In the genomic region with DNA sequence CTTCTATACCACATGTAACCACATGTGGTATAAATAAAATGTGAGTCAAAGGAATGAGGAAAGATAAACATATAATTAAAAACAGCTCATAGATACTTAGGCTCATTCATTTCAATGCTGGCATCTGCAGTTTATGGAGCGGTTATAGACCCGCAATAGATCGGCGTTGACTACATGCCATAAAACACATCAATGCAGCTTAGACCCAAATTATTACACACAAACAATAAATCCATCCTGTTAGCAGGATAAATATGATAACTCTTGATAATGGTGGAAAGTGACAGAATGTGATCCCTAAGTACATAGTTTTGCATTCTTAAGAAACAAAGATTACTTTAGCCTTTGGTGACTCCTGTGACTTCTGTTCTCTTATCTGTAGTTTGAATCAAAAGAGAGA, we compare ENCODE assay signal across 1 cellular context.
TF ChIP-seq lines count a peak whose summit lies in the region.

No MANE protein-coding gene starts in this region.

TF ChIP-seq in HEK293, 187 proteins besides CTCF, POLR2A, EP300 and RAD21 (continued from another document and continues in another):
- TF ChIP-seq BCL6B (tag by site-specific recombination; IDR thresholded peaks at IDR 0.05) (no peak), EGR2 (tag by site-specific recombination; IDR thresholded peaks at IDR 0.05; ENCODE audit: low read depth) (no peak), ZNF843 (tag by site-specific recombination; IDR thresholded peaks at IDR 0.05) (peak; percentile 39; the same call in 1 of the 2 replicates), ZNF449 (tag by site-specific recombination; IDR thresholded peaks at IDR 0.05) (no peak), ZNF544 (tag by site-specific recombination; IDR thresholded peaks at IDR 0.05) (no peak), ZNF354C (tag by site-specific recombination; IDR thresholded peaks at IDR 0.05; ENCODE audit: borderline replicate concordance, low read depth) (no peak), ZNF658 (tag by site-specific recombination; IDR thresholded peaks at IDR 0.05) (no peak), ZNF214 (tag by site-specific recombination; IDR thresholded peaks at IDR 0.05; ENCODE audit: borderline replicate concordance) (no peak), ZNF157 (tag by site-specific recombination; IDR thresholded peaks at IDR 0.05) (no peak), ZEB2 (tag by site-specific recombination; IDR thresholded peaks at IDR 0.05) (peak; percentile 57; the same call in 1 of the 2 replicates), HOXD13 (CRISPR knock-in tag; IDR thresholded peaks at IDR 0.05; ENCODE audit: borderline replicate concordance) (no peak), ZNF266 (tag by site-specific recombination; IDR thresholded peaks at IDR 0.05; ENCODE audit: low read depth) (no peak), ZNF248 (tag by site-specific recombination; IDR thresholded peaks at IDR 0.05) (no peak), ZNF571 (tag by site-specific recombination; IDR thresholded peaks at IDR 0.05) (no peak), ZNF280C (tag by site-specific recombination; IDR thresholded peaks at IDR 0.05) (no peak), ZNF76 (tag by site-specific recombination; IDR thresholded peaks at IDR 0.05; ENCODE audit: borderline replicate concordance, low read depth) (no peak), ZNF366 (tag by site-specific recombination; conservative IDR thresholded peaks at IDR 0.05) (no peak), PATZ1 (tag by site-specific recombination; IDR thresholded peaks at IDR 0.05) (no peak), ZNF629 (tag by site-specific recombination; IDR thresholded peaks at IDR 0.05) (no peak), TRIM28 (IDR thresholded peaks at IDR 0.05; ENCODE audit: borderline replicate concordance, low read length) (peak; percentile 56; the same call in 1 of the 2 replicates), SP7 (tag by site-specific recombination; IDR thresholded peaks at IDR 0.05) (peak; percentile 89), ZBTB48 (tag by site-specific recombination; IDR thresholded peaks at IDR 0.05) (no peak), ZNF169 (tag by site-specific recombination; IDR thresholded peaks at IDR 0.05) (no peak), ZNF473 (tag by site-specific recombination; IDR thresholded peaks at IDR 0.05) (no peak), ZNF48 (tag by site-specific recombination; IDR thresholded peaks at IDR 0.05) (no peak), SCRT2 (tag by site-specific recombination; IDR thresholded peaks at IDR 0.05) (no peak), ZNF555 (tag by site-specific recombination; conservative IDR thresholded peaks at IDR 0.05) (no peak), ZNF335 (tag by site-specific recombination; conservative IDR thresholded peaks at IDR 0.05) (no peak), ZNF302 (tag by site-specific recombination; IDR thresholded peaks at IDR 0.05; ENCODE audit: low read depth) (no peak), SP2 (tag by site-specific recombination; IDR thresholded peaks at IDR 0.05) (no peak), ZNF133 (tag by site-specific recombination; IDR thresholded peaks at IDR 0.05) (no peak), GFI1B (tag by site-specific recombination; IDR thresholded peaks at IDR 0.05) (no peak), ZNF513 (tag by site-specific recombination; IDR thresholded peaks at IDR 0.05) (no peak), ZNF664 (tag by site-specific recombination; IDR thresholded peaks at IDR 0.05) (no peak), ZXDB (tag by site-specific recombination; IDR thresholded peaks at IDR 0.05) (peak; percentile 43; the same call in 1 of the 2 replicates), BCL11B (tag by site-specific recombination; IDR thresholded peaks at IDR 0.05; ENCODE audit: low read depth) (no peak; the same call in 1 of the 2 replicates), GLI2 (tag by site-specific recombination; IDR thresholded peaks at IDR 0.05; ENCODE audit: borderline replicate concordance, low read depth) (no peak), ZNF768 (tag by site-specific recombination; IDR thresholded peaks at IDR 0.05) (no peak), YY2 (tag by site-specific recombination; IDR thresholded peaks at IDR 0.05) (no peak), TCF7L2 (IDR thresholded peaks at IDR 0.05; ENCODE audit: borderline replicate concordance, low read depth, low read length) (peak; percentile 66), ZNF239 (tag by site-specific recombination; IDR thresholded peaks at IDR 0.05) (no peak), PRDM1 (tag by site-specific recombination; IDR thresholded peaks at IDR 0.05) (no peak), OVOL3 (tag by site-specific recombination; IDR thresholded peaks at IDR 0.05) (no peak)
- TF ChIP-seq, protein P1, sequence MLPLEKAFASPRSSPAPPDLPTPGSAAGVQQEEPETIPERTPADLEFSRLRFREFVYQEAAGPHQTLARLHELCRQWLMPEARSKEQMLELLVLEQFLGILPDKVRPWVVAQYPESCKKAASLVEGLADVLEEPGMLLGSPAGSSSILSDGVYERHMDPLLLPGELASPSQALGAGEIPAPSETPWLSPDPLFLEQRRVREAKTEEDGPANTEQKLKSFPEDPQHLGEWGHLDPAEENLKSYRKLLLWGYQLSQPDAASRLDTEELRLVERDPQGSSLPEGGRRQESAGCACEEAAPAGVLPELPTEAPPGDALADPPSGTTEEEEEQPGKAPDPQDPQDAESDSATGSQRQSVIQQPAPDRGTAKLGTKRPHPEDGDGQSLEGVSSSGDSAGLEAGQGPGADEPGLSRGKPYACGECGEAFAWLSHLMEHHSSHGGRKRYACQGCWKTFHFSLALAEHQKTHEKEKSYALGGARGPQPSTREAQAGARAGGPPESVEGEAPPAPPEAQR (tag by site-specific recombination; IDR thresholded peaks at IDR 0.05) = no peak
- TF ChIP-seq, protein P2, sequence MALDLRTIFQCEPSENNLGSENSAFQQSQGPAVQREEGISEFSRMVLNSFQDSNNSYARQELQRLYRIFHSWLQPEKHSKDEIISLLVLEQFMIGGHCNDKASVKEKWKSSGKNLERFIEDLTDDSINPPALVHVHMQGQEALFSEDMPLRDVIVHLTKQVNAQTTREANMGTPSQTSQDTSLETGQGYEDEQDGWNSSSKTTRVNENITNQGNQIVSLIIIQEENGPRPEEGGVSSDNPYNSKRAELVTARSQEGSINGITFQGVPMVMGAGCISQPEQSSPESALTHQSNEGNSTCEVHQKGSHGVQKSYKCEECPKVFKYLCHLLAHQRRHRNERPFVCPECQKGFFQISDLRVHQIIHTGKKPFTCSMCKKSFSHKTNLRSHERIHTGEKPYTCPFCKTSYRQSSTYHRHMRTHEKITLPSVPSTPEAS (tag by site-specific recombination; IDR thresholded peaks at IDR 0.05) = no peak
- TF ChIP-seq, protein P3, sequence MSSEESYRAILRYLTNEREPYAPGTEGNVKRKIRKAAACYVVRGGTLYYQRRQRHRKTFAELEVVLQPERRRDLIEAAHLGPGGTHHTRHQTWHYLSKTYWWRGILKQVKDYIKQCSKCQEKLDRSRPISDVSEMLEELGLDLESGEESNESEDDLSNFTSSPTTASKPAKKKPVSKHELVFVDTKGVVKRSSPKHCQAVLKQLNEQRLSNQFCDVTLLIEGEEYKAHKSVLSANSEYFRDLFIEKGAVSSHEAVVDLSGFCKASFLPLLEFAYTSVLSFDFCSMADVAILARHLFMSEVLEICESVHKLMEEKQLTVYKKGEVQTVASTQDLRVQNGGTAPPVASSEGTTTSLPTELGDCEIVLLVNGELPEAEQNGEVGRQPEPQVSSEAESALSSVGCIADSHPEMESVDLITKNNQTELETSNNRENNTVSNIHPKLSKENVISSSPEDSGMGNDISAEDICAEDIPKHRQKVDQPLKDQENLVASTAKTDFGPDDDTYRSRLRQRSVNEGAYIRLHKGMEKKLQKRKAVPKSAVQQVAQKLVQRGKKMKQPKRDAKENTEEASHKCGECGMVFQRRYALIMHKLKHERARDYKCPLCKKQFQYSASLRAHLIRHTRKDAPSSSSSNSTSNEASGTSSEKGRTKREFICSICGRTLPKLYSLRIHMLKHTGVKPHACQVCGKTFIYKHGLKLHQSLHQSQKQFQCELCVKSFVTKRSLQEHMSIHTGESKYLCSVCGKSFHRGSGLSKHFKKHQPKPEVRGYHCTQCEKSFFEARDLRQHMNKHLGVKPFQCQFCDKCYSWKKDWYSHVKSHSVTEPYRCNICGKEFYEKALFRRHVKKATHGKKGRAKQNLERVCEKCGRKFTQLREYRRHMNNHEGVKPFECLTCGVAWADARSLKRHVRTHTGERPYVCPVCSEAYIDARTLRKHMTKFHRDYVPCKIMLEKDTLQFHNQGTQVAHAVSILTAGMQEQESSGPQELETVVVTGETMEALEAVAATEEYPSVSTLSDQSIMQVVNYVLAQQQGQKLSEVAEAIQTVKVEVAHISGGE (tag by site-specific recombination; conservative IDR thresholded peaks at IDR 0.05; ENCODE audit: low read depth) = no peak
- TF ChIP-seq, protein P4, sequence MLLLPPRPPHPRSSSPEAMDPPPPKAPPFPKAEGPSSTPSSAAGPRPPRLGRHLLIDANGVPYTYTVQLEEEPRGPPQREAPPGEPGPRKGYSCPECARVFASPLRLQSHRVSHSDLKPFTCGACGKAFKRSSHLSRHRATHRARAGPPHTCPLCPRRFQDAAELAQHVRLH (tag by site-specific recombination; IDR thresholded peaks at IDR 0.05) = no peak
- TF ChIP-seq, protein P5, sequence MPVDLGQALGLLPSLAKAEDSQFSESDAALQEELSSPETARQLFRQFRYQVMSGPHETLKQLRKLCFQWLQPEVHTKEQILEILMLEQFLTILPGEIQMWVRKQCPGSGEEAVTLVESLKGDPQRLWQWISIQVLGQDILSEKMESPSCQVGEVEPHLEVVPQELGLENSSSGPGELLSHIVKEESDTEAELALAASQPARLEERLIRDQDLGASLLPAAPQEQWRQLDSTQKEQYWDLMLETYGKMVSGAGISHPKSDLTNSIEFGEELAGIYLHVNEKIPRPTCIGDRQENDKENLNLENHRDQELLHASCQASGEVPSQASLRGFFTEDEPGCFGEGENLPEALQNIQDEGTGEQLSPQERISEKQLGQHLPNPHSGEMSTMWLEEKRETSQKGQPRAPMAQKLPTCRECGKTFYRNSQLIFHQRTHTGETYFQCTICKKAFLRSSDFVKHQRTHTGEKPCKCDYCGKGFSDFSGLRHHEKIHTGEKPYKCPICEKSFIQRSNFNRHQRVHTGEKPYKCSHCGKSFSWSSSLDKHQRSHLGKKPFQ (tag by site-specific recombination; IDR thresholded peaks at IDR 0.05) = no peak
